Comparison of ENCODE assay signal across 8 cellular contexts in the genomic region with DNA sequence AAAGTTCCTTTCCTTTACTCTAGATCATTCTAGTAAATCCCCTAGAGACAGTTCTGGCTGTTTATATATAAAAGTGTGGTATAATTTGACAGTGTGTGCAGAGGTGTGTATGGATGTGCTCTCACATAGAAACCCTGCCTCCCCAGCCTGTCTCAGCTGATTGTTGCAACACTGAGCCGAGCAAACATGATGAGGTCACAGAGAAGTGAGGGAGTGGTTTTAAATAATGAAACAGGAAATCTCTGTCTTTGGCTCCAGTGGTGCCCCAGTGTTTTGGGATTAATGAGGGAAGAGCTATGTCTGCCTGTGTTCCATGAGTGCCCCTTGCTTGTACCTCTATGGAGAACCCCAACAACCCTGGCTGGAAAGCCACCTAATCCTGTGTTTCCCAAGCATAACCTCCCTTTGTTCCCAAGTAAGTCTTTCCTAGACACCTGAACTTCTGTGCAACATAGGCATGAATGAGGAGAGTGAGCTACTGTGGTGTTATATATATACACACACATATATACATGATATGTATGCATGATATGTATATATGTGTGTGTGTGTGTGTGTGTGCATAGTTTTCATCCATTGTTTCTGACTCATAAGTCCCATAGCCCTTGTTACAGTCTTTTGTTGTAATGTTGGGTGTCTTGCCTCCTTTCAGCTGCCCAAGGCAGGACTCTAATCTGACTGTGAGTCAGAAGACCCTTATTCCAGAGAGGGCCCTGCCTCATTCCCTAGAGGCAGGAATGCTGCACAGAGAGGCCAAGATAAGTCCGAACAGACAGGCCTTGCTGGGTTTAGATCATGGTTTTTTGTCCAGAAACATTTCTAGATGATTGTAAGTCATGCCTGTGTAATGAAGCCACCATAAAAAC. TPM values are rescaled to one million over a fixed set of nuclear protein-coding genes. Genes with fewer than 3 reads are reported as not detected.
DNase-seq lines count a peak whose midpoint lies in the region; ATAC-seq lines count a peak whose summit lies in the region.

No MANE protein-coding gene starts in this region.

- peak overlapping the region; percentile 84 for H3K4me2 ChIP-seq in skeletal muscle satellite cell (ENCODE audit: low read length)

- H3K4me3 Mint-ChIP-seq in activated CD4-positive, alpha-beta T cell treated with anti-CD3 and anti-CD28 coated beads, Interleukin-2, amount 10 ng/mL, durations not matched to agents 24 days and 14 days = no peak overlapping the region
- no peak overlapping the region for H3K4me3 Mint-ChIP-seq in activated T-helper 2 cell treated with anti-CD3 and anti-CD28 coated beads, Interferon-gamma antibody, Interleukin-2, Interleukin-4, amounts not matched to agents 10 μg/mL and 5 μg/mL and 100 μg/mL, durations not matched to agents 14 hours and 24 hours and 36 hours (ENCODE audit: low read depth)

- H3K9me3 ChIP-seq in skeletal muscle satellite cell (replicated peaks; ENCODE audit: low read length) = no peaks in the 10 kb centered on the region

- H3K27ac Mint-ChIP-seq in activated CD4-positive, alpha-beta T cell treated with anti-CD3 and anti-CD28 coated beads, Interleukin-2, amount 10 ng/mL, durations not matched to agents 24 days and 14 days = peak overlapping the region; percentile 73
- peak overlapping the region; percentile 70 for H3K27ac Mint-ChIP-seq in activated T-helper 2 cell treated with anti-CD3 and anti-CD28 coated beads, Interferon-gamma antibody, Interleukin-2, Interleukin-4, amounts not matched to agents 10 μg/mL and 5 μg/mL and 100 μg/mL, durations not matched to agents 14 hours and 24 hours and 36 hours

- H3K4me1 Mint-ChIP-seq in activated CD4-positive, alpha-beta T cell treated with anti-CD3 and anti-CD28 coated beads, Interleukin-2, amount 10 ng/mL, durations not matched to agents 24 days and 14 days = peaks cover 51% of the 10 kb centered on the region
- peaks cover 44% of the 10 kb centered on the region for H3K4me1 Mint-ChIP-seq in activated T-helper 2 cell treated with anti-CD3 and anti-CD28 coated beads, Interferon-gamma antibody, Interleukin-2, Interleukin-4, amounts not matched to agents 10 μg/mL and 5 μg/mL and 100 μg/mL, durations not matched to agents 14 hours and 24 hours and 36 hours (ENCODE audit: low read depth)

- intact Hi-C loops in activated CD4-positive, alpha-beta T cell treated with anti-CD3 and anti-CD28 coated beads, Interleukin-2, amount 10 ng/mL, durations not matched to agents 24 days and 14 days (cut with micrococcal nuclease) = no loop called here
- intact Hi-C loops in activated T-helper 2 cell treated with anti-CD3 and anti-CD28 coated beads, Interferon-gamma antibody, Interleukin-2, Interleukin-4, amounts not matched to agents 10 μg/mL and 5 μg/mL and 100 μg/mL, durations not matched to agents 14 hours and 24 hours and 36 hours (cut with micrococcal nuclease) = no loop called here
- intact Hi-C loops in left ventricle myocardium superior (cut with micrococcal nuclease) = no loop called here

- peaks cover 26% of the 10 kb centered on the region for H3K4me1 ChIP-seq in skeletal muscle satellite cell (ENCODE audit: control insufficient read depth, insufficient read depth, low read length)

- H3K9me3 Mint-ChIP-seq in activated CD4-positive, alpha-beta T cell treated with anti-CD3 and anti-CD28 coated beads, Interleukin-2, amount 10 ng/mL, durations not matched to agents 24 days and 14 days = peaks cover 5% of the 10 kb centered on the region
- H3K9me3 Mint-ChIP-seq in activated T-helper 2 cell treated with anti-CD3 and anti-CD28 coated beads, Interferon-gamma antibody, Interleukin-2, Interleukin-4, amounts not matched to agents 10 μg/mL and 5 μg/mL and 100 μg/mL, durations not matched to agents 14 hours and 24 hours and 36 hours = peaks cover 29% of the 10 kb centered on the region

- peak overlapping the region; percentile 61 for H3K9ac ChIP-seq in skeletal muscle satellite cell (ENCODE audit: low read depth, low read length)

- no peaks in the 10 kb centered on the region for H3K27me3 Mint-ChIP-seq in activated CD4-positive, alpha-beta T cell treated with anti-CD3 and anti-CD28 coated beads, Interleukin-2, amount 10 ng/mL, durations not matched to agents 24 days and 14 days
- H3K27me3 Mint-ChIP-seq in activated T-helper 2 cell treated with anti-CD3 and anti-CD28 coated beads, Interferon-gamma antibody, Interleukin-2, Interleukin-4, amounts not matched to agents 10 μg/mL and 5 μg/mL and 100 μg/mL, durations not matched to agents 14 hours and 24 hours and 36 hours (ENCODE audit: low read depth) = no peaks in the 10 kb centered on the region

- H3K36me3 Mint-ChIP-seq in activated CD4-positive, alpha-beta T cell treated with anti-CD3 and anti-CD28 coated beads, Interleukin-2, amount 10 ng/mL, durations not matched to agents 24 days and 14 days (ENCODE audit: low read depth) = peaks cover 50% of the 10 kb centered on the region
- peaks cover 61% of the 10 kb centered on the region for H3K36me3 Mint-ChIP-seq in activated T-helper 2 cell treated with anti-CD3 and anti-CD28 coated beads, Interferon-gamma antibody, Interleukin-2, Interleukin-4, amounts not matched to agents 10 μg/mL and 5 μg/mL and 100 μg/mL, durations not matched to agents 14 hours and 24 hours and 36 hours (ENCODE audit: low read depth)

- H3K4me3 ChIP-seq in skeletal muscle satellite cell (ENCODE audit: low read length) = peak overlapping the region; percentile 60

- peak; percentile 84 for DNase-seq in activated CD4-positive, alpha-beta T cell treated with anti-CD3 and anti-CD28 coated beads, Interleukin-2, amount 10 ng/mL, durations not matched to agents 24 days and 14 days
- no peak for DNase-seq in activated CD4-positive, alpha-beta T cell treated with anti-CD3 and anti-CD28 coated beads for 1 hour
- peak; percentile 70 for DNase-seq in NCI-H146 (lab: John Stamatoyannopoulos, UW)
- DNase-seq in activated T-helper 2 cell treated with anti-CD3 and anti-CD28 coated beads, Interferon-gamma antibody, Interleukin-2, Interleukin-4, amounts not matched to agents 10 μg/mL and 5 μg/mL and 100 μg/mL, durations not matched to agents 14 hours and 24 hours and 36 hours (ENCODE audit: low spot score) = no peak
- no peak for DNase-seq in left ventricle myocardium superior
- no peak for DNase-seq in cerebellar cortex (ENCODE audit: low spot score)

- no peaks in the 10 kb centered on the region for H3K36me3 ChIP-seq in skeletal muscle satellite cell (ENCODE audit: insufficient read depth, low read length)

- ATAC-seq in left ventricle myocardium superior (peak; percentile 96), GM19452 (IDR thresholded peaks at IDR 0.05; ENCODE audit: unreplicated experiment) (no peak)

- no peaks in the 10 kb centered on the region for H3K27me3 ChIP-seq in skeletal muscle satellite cell (ENCODE audit: control insufficient read depth, insufficient read depth, low read length)

RNA-seq across cellular contexts. Expression of a gene that starts 18.0 kb away (rescaled TPM):
- 64.6 and 68.8 TPM in 2 replicates for total RNA-seq in activated CD4-positive, alpha-beta T cell treated with anti-CD3 and anti-CD28 coated beads, Interleukin-2, amount 10 ng/mL, durations not matched to agents 24 days and 14 days
- total RNA-seq in activated T-helper 2 cell treated with anti-CD3 and anti-CD28 coated beads, Interferon-gamma antibody, Interleukin-2, Interleukin-4, amounts not matched to agents 10 μg/mL and 5 μg/mL and 100 μg/mL, durations not matched to agents 14 hours and 24 hours and 36 hours = 67.8 and 72.9 TPM in 2 replicates
- total RNA-seq in left ventricle myocardium superior = 11.6 TPM
- total RNA-seq in skeletal muscle satellite cell (2012; rRNA removed) = 12.2 and 25.6 TPM in 2 replicates

Comparison
In these comparisons a context has a peak if more than half of its experiments do, and no peak if none do; other contexts are left out.
1. DNase-seq: peak in activated CD4-positive, alpha-beta T cell treated with anti-CD3 and anti-CD28 coated beads, Interleukin-2, amount 10 ng/mL, durations not matched to agents 24 days and 14 days (single experiment) and NCI-H146 (single experiment); none in activated CD4-positive, alpha-beta T cell treated with anti-CD3 and anti-CD28 coated beads for 1 hour (single experiment), activated T-helper 2 cell treated with anti-CD3 and anti-CD28 coated beads, Interferon-gamma antibody, Interleukin-2, Interleukin-4, amounts not matched to agents 10 μg/mL and 5 μg/mL and 100 μg/mL, durations not matched to agents 14 hours and 24 hours and 36 hours (single experiment), left ventricle myocardium superior (single experiment) and cerebellar cortex (single experiment).